ENCODE assay signal across 17 cellular contexts in genomic region chr9:79551586-79551985, GRCh38. TPM values are rescaled to one million over a fixed set of nuclear protein-coding genes. Genes with fewer than 3 reads are reported as not detected.
DNase-seq lines count a peak whose midpoint lies in the region; ATAC-seq and TF ChIP-seq lines count a peak whose summit lies in the region.
"Had no signal": no experiment of that assay in that cellular context is flagged by ENCODE, and none has a peak within 500 bp of the region (broad histone marks: within the 10 kb centered on the region; RNA-seq: fewer than 3 reads in every experiment).

No MANE protein-coding gene starts in this region.

- H2AFZ ChIP-seq in GM23338, result 0 out of 2 replicates have a peak overlapping the region, but pooled peaks have one; percentile 32
- H2AFZ ChIP-seq in PC-3 (ENCODE audit: low read length), result no peak overlapping the region
- H2AFZ ChIP-seq in smooth muscle cell (ENCODE audit: low read depth), result no peak overlapping the region
- H2AFZ ChIP-seq: GM23248 had no signal

- no peak for TF ChIP-seq CTCF in GM23338 (conservative IDR thresholded peaks at IDR 0.05; ENCODE audit: low read depth in 2 of 2)
- no peak for TF ChIP-seq CTCF in PC-3 (conservative IDR thresholded peaks at IDR 0.05; ENCODE audit: low read depth, low read length)
- TF ChIP-seq CTCF in smooth muscle cell (IDR thresholded peaks at IDR 0.05; ENCODE audit: borderline replicate concordance, insufficient read depth, poor library complexity, severe bottlenecking), result no peak

- no peak overlapping the region for H3K9ac ChIP-seq in PC-3 (ENCODE audit: low read length)
- no peak overlapping the region for H3K9ac ChIP-seq in smooth muscle cell (ENCODE audit: low read depth)
- H3K9ac ChIP-seq: BLaER1 treated with 17β-estradiol and CSF1 and Interleukin-3, amounts not matched to agents 10 nM and 100 nM; GM23248 had no signal

- no TSS peak for BruUV-seq in PC-3 (replicated peaks; lab: Mats Ljungman, UMichigan)

- H3K27ac ChIP-seq in GM23338 (ENCODE audit: low read depth) (no peak overlapping the region), PC-3 (ENCODE audit: low read length) (no peak overlapping the region), smooth muscle cell (ENCODE audit: low read depth) (peak overlapping the region; percentile 60)
- H3K27ac ChIP-seq: BLaER1 treated with 17β-estradiol and CSF1 and Interleukin-3, amounts not matched to agents 10 nM and 100 nM; GM23248 had no signal

- H3K9me2 ChIP-seq in GM23338 (ENCODE audit: insufficient read depth), result peaks cover 10% of the 10 kb centered on the region
- no peaks in the 10 kb centered on the region for H3K9me2 ChIP-seq in PC-3 (replicated peaks; ENCODE audit: low read length)

- H3K4me3 ChIP-seq in GM23338 (no peak overlapping the region), PC-3 (ENCODE audit: low read length) (no peak overlapping the region), smooth muscle cell (no peak overlapping the region)
- H3K4me3 ChIP-seq: BLaER1 treated with 17β-estradiol and CSF1 and Interleukin-3, amounts not matched to agents 10 nM and 100 nM; GM12878; GM23248 had no signal

- H3K27me3 ChIP-seq in GM23338 (ENCODE audit: insufficient read depth) (no peaks in the 10 kb centered on the region), PC-3 (ENCODE audit: low read length) (no peaks in the 10 kb centered on the region), smooth muscle cell (ENCODE audit: low read depth) (no peaks in the 10 kb centered on the region)
- H3K27me3 ChIP-seq: BLaER1 treated with 17β-estradiol and CSF1 and Interleukin-3, amounts not matched to agents 10 nM and 100 nM had no signal

- H3K27me3 Mint-ChIP-seq in GM23338 (ENCODE audit: insufficient read depth, low read depth, poor library complexity), result peaks cover 3% of the 10 kb centered on the region
- H3K27me3 Mint-ChIP-seq: B cell had no signal

- H3K4me1 ChIP-seq in GM23338 (ENCODE audit: insufficient read depth), result no peaks in the 10 kb centered on the region
- H3K4me1 ChIP-seq in PC-3 (ENCODE audit: insufficient read depth, low read length), result no peaks in the 10 kb centered on the region
- H3K4me1 ChIP-seq in smooth muscle cell (ENCODE audit: low read depth), result no peaks in the 10 kb centered on the region

- no peaks in the 10 kb centered on the region for H3K36me3 ChIP-seq in GM23338 (ENCODE audit: insufficient read depth)
- H3K36me3 ChIP-seq in PC-3 (ENCODE audit: low read depth, low read length), result no peaks in the 10 kb centered on the region
- H3K36me3 ChIP-seq in smooth muscle cell (ENCODE audit: low read depth), result no peaks in the 10 kb centered on the region
- H3K36me3 ChIP-seq: BLaER1 treated with 17β-estradiol and CSF1 and Interleukin-3, amounts not matched to agents 10 nM and 100 nM had no signal

- H4K20me1 ChIP-seq in GM23338 (replicated peaks; ENCODE audit: insufficient read depth), result no peaks in the 10 kb centered on the region
- no peaks in the 10 kb centered on the region for H4K20me1 ChIP-seq in PC-3 (ENCODE audit: low read length)
- no peaks in the 10 kb centered on the region for H4K20me1 ChIP-seq in smooth muscle cell (ENCODE audit: low read depth)
- H4K20me1 ChIP-seq: BLaER1 treated with 17β-estradiol and CSF1 and Interleukin-3, amounts not matched to agents 10 nM and 100 nM had no signal

- intact Hi-C loops in PC-3 (cut with micrococcal nuclease), result no loop called here

- H3K9me3 Mint-ChIP-seq in GM23338, result no peaks in the 10 kb centered on the region
- H3K9me3 Mint-ChIP-seq: CD8-positive, alpha-beta T cell had no signal

- ATAC-seq in GM23338, result no peak
- no peak for ATAC-seq in PC-3
- peak; percentile 59 for ATAC-seq in esophagus mucosa
- no peak for ATAC-seq in HG03135 (IDR thresholded peaks at IDR 0.05; ENCODE audit: unreplicated experiment)
- ATAC-seq: CD8-positive, alpha-beta T cell; GM12878; HepG2 had no signal

- no peak overlapping the region for H3K27ac Mint-ChIP-seq in GM23338
- H3K27ac Mint-ChIP-seq: B cell; CD8-positive, alpha-beta T cell; HFFc6 had no signal

- H3K36me3 Mint-ChIP-seq in GM23338 (ENCODE audit: low read depth), result no peaks in the 10 kb centered on the region
- H3K36me3 Mint-ChIP-seq: CD8-positive, alpha-beta T cell had no signal

- H3K9me3 ChIP-seq in PC-3 (ENCODE audit: low read length) (no peaks in the 10 kb centered on the region), smooth muscle cell (replicated peaks; ENCODE audit: low read depth) (no peaks in the 10 kb centered on the region)

- H3K4me3 Mint-ChIP-seq in GM23338, result no peak overlapping the region
- H3K4me3 Mint-ChIP-seq: B cell; CD8-positive, alpha-beta T cell; HFFc6 had no signal

- DNase-seq in GM23338 (ENCODE audit: low spot score) (no peak), PC-3 (peak; percentile 38), smooth muscle cell (lab: John Stamatoyannopoulos, UW; ENCODE audit: unreplicated experiment) (no peak), HuH-7 (ENCODE audit: low spot score) (no peak), kidney glomerular epithelial cell (lab: John Stamatoyannopoulos, UW) (no peak)
- DNase-seq: Calu3; CD8-positive, alpha-beta T cell; DMS79 treated with DMSO at 0.1 percent for 48 hours; GM23248; HCEC 1CT; HFFc6 had no signal

- 54% methylated on average over 4 of the region's 4 CpGs for WGBS in smooth muscle cell (ENCODE audit: low lambda C conversion rate)

- CTCF ChIA-PET in PC-3 (lab: Charles Lee), result no interaction called here

- no peaks in the 10 kb centered on the region for H3F3A ChIP-seq in GM23338 (replicated peaks; ENCODE audit: low read depth)
- no peaks in the 10 kb centered on the region for H3F3A ChIP-seq in PC-3 (ENCODE audit: low read length, unreplicated experiment)
- no peaks in the 10 kb centered on the region for H3F3A ChIP-seq in smooth muscle cell (ENCODE audit: low read depth)

- POLR2A ChIA-PET in PC-3 (lab: Charles Lee; ENCODE audit: unreplicated experiment), result no interaction called here

- H3K79me2 ChIP-seq in GM23338 (replicated peaks; ENCODE audit: insufficient read depth), result no peaks in the 10 kb centered on the region
- H3K79me2 ChIP-seq in PC-3 (ENCODE audit: low read length), result no peaks in the 10 kb centered on the region
- H3K79me2 ChIP-seq in smooth muscle cell (ENCODE audit: low read depth), result no peaks in the 10 kb centered on the region

- H3K4me2 ChIP-seq in GM23338 (no peak overlapping the region), PC-3 (ENCODE audit: low read length) (no peak overlapping the region), smooth muscle cell (no peak overlapping the region)

- no peaks in the 10 kb centered on the region for H3K4me1 Mint-ChIP-seq in GM23338
- H3K4me1 Mint-ChIP-seq: B cell had no signal

TF ChIP-seq in GM23338, 12 proteins besides CTCF, POLR2A, EP300 and RAD21:
- no peak for TF ChIP-seq STAT1 (IDR thresholded peaks at IDR 0.05; ENCODE audit: unreplicated experiment)
- TF ChIP-seq, protein P1, sequence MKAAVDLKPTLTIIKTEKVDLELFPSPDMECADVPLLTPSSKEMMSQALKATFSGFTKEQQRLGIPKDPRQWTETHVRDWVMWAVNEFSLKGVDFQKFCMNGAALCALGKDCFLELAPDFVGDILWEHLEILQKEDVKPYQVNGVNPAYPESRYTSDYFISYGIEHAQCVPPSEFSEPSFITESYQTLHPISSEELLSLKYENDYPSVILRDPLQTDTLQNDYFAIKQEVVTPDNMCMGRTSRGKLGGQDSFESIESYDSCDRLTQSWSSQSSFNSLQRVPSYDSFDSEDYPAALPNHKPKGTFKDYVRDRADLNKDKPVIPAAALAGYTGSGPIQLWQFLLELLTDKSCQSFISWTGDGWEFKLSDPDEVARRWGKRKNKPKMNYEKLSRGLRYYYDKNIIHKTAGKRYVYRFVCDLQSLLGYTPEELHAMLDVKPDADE (IDR thresholded peaks at IDR 0.05), result no peak
- no peak for TF ChIP-seq EZH2 (IDR thresholded peaks at IDR 0.05; ENCODE audit: low read depth, unreplicated experiment)
- no peak for TF ChIP-seq ZNF331 (CRISPR knock-in tag; IDR thresholded peaks at IDR 0.05; ENCODE audit: low read depth)
- TF ChIP-seq POLR2AphosphoS5 (IDR thresholded peaks at IDR 0.05; ENCODE audit: low read depth), result no peak

RNA-seq across cellular contexts. Expression of gene TLE4, which starts 20.2 kb away (rescaled TPM):
- 43.9 and 45.8 TPM in 2 replicates for total RNA-seq in GM23338 (2014; rRNA removed; shearing (Covaris generic))
- polyA plus RNA-seq in GM23338 (2016; fragmentation: Nextera tagmentation; extraction: Ambion mirVana) (69.5 and 72.9 TPM in 2 replicates), smooth muscle cell (31.6 and 58.8 TPM in 2 replicates)
- total RNA-seq in PC-3 (2014; rRNA removed) (8.3 and 17.9 TPM in 2 replicates), esophagus mucosa (30.4 TPM), smooth muscle cell (53.7 and 74.3 TPM in 2 replicates)
